ENCODE assay signal across 11 cellular contexts in the genomic region with DNA sequence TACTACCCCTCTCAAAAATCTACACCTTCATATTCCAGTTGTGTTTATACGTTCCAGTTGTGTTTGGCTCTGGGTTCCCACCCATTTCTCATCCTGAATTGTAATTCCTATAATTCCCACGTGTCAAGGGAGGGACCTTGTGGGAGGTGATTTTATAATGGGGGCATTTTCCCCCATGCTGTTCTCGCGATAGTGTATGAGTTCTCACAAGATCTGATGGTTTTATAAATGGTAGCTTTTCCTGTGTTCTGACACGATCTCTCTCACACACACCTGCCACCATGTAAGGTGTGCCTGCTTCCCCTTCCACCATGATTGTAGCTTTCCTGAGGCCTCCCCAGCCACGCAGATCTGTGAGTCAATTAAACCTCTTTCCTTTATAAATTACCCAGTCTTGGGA.
"Had no signal": no experiment of that assay in that cellular context is flagged by ENCODE, and none has a peak within 500 bp of the region (broad histone marks: within the 10 kb centered on the region; RNA-seq: fewer than 3 reads in every experiment).

No MANE protein-coding gene starts in this region.

- H3K4me2 ChIP-seq: GM23338 had no signal

- H3K9me3 ChIP-seq: HAP-1 had no signal

- DNase-seq: GM23248, GOT3, H7, H9, HCEC 1CT, HFFc6 had no signal

- H3K4me1 Mint-ChIP-seq: GM23338 had no signal

- H3K9ac ChIP-seq: GM23248 had no signal

- H3K4me3 Mint-ChIP-seq: GM23338, H9, HFFc6 had no signal

- H3K27ac ChIP-seq: GM23248 had no signal

- H2AFZ ChIP-seq: GM23248, GM23338 had no signal

- H3K4me1 ChIP-seq: HAP-1 had no signal

- H3K36me3 ChIP-seq: HAP-1 had no signal

- FAIRE-seq: H1, H54 had no signal

- ATAC-seq: GM23338, HCT116 had no signal

- H3K4me3 ChIP-seq: GM23248, GM23338, HAP-1 had no signal

- H3K27ac Mint-ChIP-seq: GM23338, H9, HFFc6 had no signal
